23 cellular contexts compared by ENCODE assay signal in genomic region chr4:151427268-151427667, GRCh38. TPM values are rescaled to one million over a fixed set of nuclear protein-coding genes. Genes with fewer than 3 reads are reported as not detected.
"Had no signal": no experiment of that assay in that cellular context is flagged by ENCODE, and none has a peak within 500 bp of the region (broad histone marks: within the 10 kb centered on the region; RNA-seq: fewer than 3 reads in every experiment).

No MANE protein-coding gene starts in this region.

- H3K4me3 Mint-ChIP-seq: dendritic cell treated with granulocyte-macrophage colony-stimulating factor and Interleukin-4, amounts not matched to agents 40 ng/mL and 50 ng/mL, for 4 days; effector memory CD8-positive, alpha-beta T cell; naive thymus-derived CD4-positive, alpha-beta T cell; nephron progenitor cell; stimulated activated effector memory CD8-positive, alpha-beta T cell treated with anti-CD3 and anti-CD28 coated beads, Interleukin-12 subunit alpha, Interleukin-12 subunit beta, amount 100 ng/mL, for 72 hours; stimulated activated naive CD8-positive, alpha-beta T cell treated with anti-CD3 and anti-CD28 coated beads, Interleukin-15, Interleukin-2, amounts not matched to agents 100 ng/mL and 50 ng/mL, for 24 hours had no signal

- H3K4me1 Mint-ChIP-seq: nephron progenitor cell; stimulated activated effector memory CD8-positive, alpha-beta T cell treated with anti-CD3 and anti-CD28 coated beads, Interleukin-12 subunit alpha, Interleukin-12 subunit beta, amount 100 ng/mL, for 72 hours had no signal

- H3K27ac Mint-ChIP-seq: dendritic cell treated with granulocyte-macrophage colony-stimulating factor and Interleukin-4, amounts not matched to agents 40 ng/mL and 50 ng/mL, for 4 days; effector memory CD8-positive, alpha-beta T cell; naive thymus-derived CD4-positive, alpha-beta T cell; nephron progenitor cell; stimulated activated effector memory CD8-positive, alpha-beta T cell treated with anti-CD3 and anti-CD28 coated beads, Interleukin-12 subunit alpha, Interleukin-12 subunit beta, amount 100 ng/mL, for 72 hours; stimulated activated naive CD8-positive, alpha-beta T cell treated with anti-CD3 and anti-CD28 coated beads, Interleukin-15, Interleukin-2, amounts not matched to agents 100 ng/mL and 50 ng/mL, for 24 hours had no signal

- H3K9ac ChIP-seq: parathyroid adenoma had no signal

- H3K9me3 Mint-ChIP-seq: dendritic cell treated with granulocyte-macrophage colony-stimulating factor and Interleukin-4, amounts not matched to agents 40 ng/mL and 50 ng/mL, for 4 days; effector memory CD8-positive, alpha-beta T cell; naive thymus-derived CD4-positive, alpha-beta T cell; stimulated activated effector memory CD8-positive, alpha-beta T cell treated with anti-CD3 and anti-CD28 coated beads, Interleukin-12 subunit alpha, Interleukin-12 subunit beta, amount 100 ng/mL, for 72 hours; stimulated activated naive CD8-positive, alpha-beta T cell treated with anti-CD3 and anti-CD28 coated beads, Interleukin-15, Interleukin-2, amounts not matched to agents 100 ng/mL and 50 ng/mL, for 24 hours had no signal

- H3K9me3 ChIP-seq: esophagus muscularis mucosa, gastroesophageal sphincter, left lung, prostate gland, testis, tibial nerve had no signal

- ATAC-seq: effector memory CD8-positive, alpha-beta T cell; gastroesophageal sphincter; left lung; naive thymus-derived CD4-positive, alpha-beta T cell; sciatic nerve; stimulated activated effector memory CD8-positive, alpha-beta T cell treated with anti-CD3 and anti-CD28 coated beads, Interleukin-12 subunit alpha, Interleukin-12 subunit beta, amount 100 ng/mL, for 72 hours had no signal

- H3K27ac ChIP-seq: esophagus muscularis mucosa, gastroesophageal sphincter, left lung, parathyroid adenoma, testis, tibial nerve had no signal

- H3K4me1 ChIP-seq: esophagus muscularis mucosa, gastroesophageal sphincter, parathyroid adenoma, prostate gland, testis, tibial nerve had no signal

- H3K36me3 Mint-ChIP-seq: naive thymus-derived CD4-positive, alpha-beta T cell; stimulated activated effector memory CD8-positive, alpha-beta T cell treated with anti-CD3 and anti-CD28 coated beads, Interleukin-12 subunit alpha, Interleukin-12 subunit beta, amount 100 ng/mL, for 72 hours had no signal

- H3K36me3 ChIP-seq: esophagus muscularis mucosa, gastroesophageal sphincter, left lung, prostate gland, tibial nerve had no signal

- DNase-seq: central memory CD4-positive, alpha-beta T cell; effector memory CD8-positive, alpha-beta T cell; glutamatergic neuron; left lung; mesenchymal stem cell; midbrain; naive thymus-derived CD4-positive, alpha-beta T cell; nephron progenitor cell; retina; stimulated activated CD4-positive, alpha-beta T cell treated with anti-CD3 and anti-CD28 coated beads, Interleukin-2, amount 100 ng/mL, for 48 hours; stimulated activated CD8-positive, alpha-beta memory T cell treated with anti-CD3 and anti-CD28 coated beads, Interleukin-4, amount 100 ng/mL, for 48 hours; testis had no signal

- H3K27me3 ChIP-seq: esophagus muscularis mucosa, gastroesophageal sphincter, left lung, testis, tibial nerve had no signal

- H3K4me3 ChIP-seq: esophagus muscularis mucosa, gastroesophageal sphincter, left lung, lung, prostate gland, smooth muscle cell, testis, tibial nerve had no signal

RNA-seq across cellular contexts. Expression of gene FHIP1A, which starts 18.3 kb away (rescaled TPM):
- polyA plus RNA-seq: naive thymus-derived CD4-positive, alpha-beta T cell had no signal
